Comparison of ENCODE assay signal across 8 cellular contexts in the genomic region with DNA sequence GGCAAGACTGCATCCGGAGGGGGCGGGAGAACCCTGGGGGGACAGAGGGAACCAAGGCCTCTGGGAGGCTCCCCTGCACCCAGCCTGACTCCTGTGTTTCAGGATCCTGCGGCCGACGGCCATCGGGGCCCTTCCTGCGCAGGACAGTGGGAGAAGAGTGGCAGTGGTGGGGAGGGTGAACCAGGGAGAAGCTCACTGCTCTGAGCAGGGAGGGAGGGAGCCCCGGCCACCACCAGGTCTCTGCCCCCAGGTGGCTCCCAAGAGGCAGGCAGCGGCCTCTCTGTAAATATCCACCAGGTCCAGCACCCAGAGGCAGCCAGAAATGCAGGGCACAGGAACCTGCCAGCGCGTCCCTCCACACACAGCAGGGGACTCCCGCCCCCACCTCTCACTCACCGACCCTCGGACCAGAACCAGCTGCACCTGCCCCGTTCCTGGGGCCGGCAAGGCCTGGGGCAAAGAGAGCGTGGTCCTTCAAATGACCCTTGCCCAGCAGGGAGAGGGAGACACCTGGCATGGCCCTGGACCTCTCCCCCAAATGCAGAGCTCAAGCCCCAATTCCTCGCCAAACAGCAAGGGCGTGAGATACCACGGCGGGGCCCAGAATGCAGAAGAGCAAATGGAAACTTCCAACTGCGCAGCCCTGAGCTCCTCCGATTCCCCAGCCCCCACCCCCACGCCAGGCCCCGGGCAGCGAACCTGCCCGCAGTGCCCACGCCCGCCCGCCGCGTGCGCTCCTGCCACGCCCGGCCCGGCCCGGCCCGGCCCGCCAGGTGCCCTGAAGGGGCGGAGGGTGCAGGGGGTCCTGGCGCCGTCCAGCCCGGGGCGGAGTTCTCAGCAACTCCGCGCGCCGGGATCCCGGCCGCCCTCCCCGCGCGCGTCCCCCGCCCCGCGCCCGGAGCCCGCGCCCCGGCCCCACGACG. TPM values are rescaled to one million over a fixed set of nuclear protein-coding genes. Genes with fewer than 3 reads are reported as not detected.
DNase-seq lines count a peak whose midpoint lies in the region; ATAC-seq and TF ChIP-seq lines count a peak whose summit lies in the region.

No MANE protein-coding gene starts in this region.

- peak in 2 of 3 experiments; percentile 38 to 56 for DNase-seq in NCI-H1417 (lab: John Stamatoyannopoulos, UW)
- DNase-seq in NCI-H1417 treated with DMSO at 0.1 percent for 48 hours (lab: John Stamatoyannopoulos, UW): no peak
- DNase-seq in activated CD4-positive, alpha-beta T cell treated with anti-CD3 and anti-CD28 coated beads, Interleukin-2, amount 50 U/mL, for 4 hours: peak; percentile 32 to 34
- peak in 2 of 3 experiments; percentile 41 to 44 for DNase-seq in effector memory CD8-positive, alpha-beta T cell
- DNase-seq in hepatic stellate cell (ENCODE audit: low spot score): no peak
- DNase-seq in effector CD8-positive, alpha-beta T cell (lab: John Stamatoyannopoulos, UW): no peak
- no peak for DNase-seq in cortex of kidney (lab: John Stamatoyannopoulos, UW)

- ATAC-seq in effector memory CD8-positive, alpha-beta T cell (replicated peaks): peak; percentile 78

- no peaks in the 10 kb centered on the region for H3F3A ChIP-seq in neural cell (ENCODE audit: insufficient read depth, low read length, poor library complexity, severe bottlenecking)

- peak overlapping the region; percentile 68 for H3K4me3 ChIP-seq in neural cell (ENCODE audit: low read length)

- H3K4me1 Mint-ChIP-seq in effector memory CD8-positive, alpha-beta T cell (ENCODE audit: low read depth in 2 of 2): peaks cover 0 to 17% of the 10 kb centered on the region in 2 donors

- H3K4me3 Mint-ChIP-seq in effector memory CD8-positive, alpha-beta T cell: peak overlapping the region; percentile 79 to 84

- peaks cover 4% of the 10 kb centered on the region for H3K36me3 Mint-ChIP-seq in effector memory CD8-positive, alpha-beta T cell (ENCODE audit: insufficient read depth)

- no peaks in the 10 kb centered on the region for H3K79me2 ChIP-seq in neural cell (replicated peaks; ENCODE audit: insufficient read depth, low read length)

- H4K20me1 ChIP-seq in neural cell (ENCODE audit: insufficient read depth): no peaks in the 10 kb centered on the region

- no peaks in the 10 kb centered on the region for H3K36me3 ChIP-seq in neural cell (ENCODE audit: insufficient read depth, low read length)

- no peak overlapping the region for H3K27ac ChIP-seq in neural cell (ENCODE audit: low read length)

- H2AFZ ChIP-seq in neural cell (ENCODE audit: low read depth, low read length): no peak overlapping the region

- no peaks in the 10 kb centered on the region for H3K9me3 ChIP-seq in neural cell (ENCODE audit: low read length)

- H3K9me2 ChIP-seq in neural cell (ENCODE audit: insufficient read depth, low read length): no peaks in the 10 kb centered on the region

- TF ChIP-seq CTCF in neural cell (IDR thresholded peaks at IDR 0.05; ENCODE audit: poor library complexity, severe bottlenecking): peak; percentile 43

- H3K4me2 ChIP-seq in neural cell (ENCODE audit: low read length): peak overlapping the region; percentile 51

- peaks cover 43% of the 10 kb centered on the region in 2 donors for H3K27me3 Mint-ChIP-seq in effector memory CD8-positive, alpha-beta T cell

- TF ChIP-seq EP300 in neural cell (conservative IDR thresholded peaks at IDR 0.05; ENCODE audit: poor library complexity, severe bottlenecking): no peak

- peak overlapping the region; percentile 48 for H3K9ac ChIP-seq in neural cell (ENCODE audit: low read length)

- TF ChIP-seq RAD21 in neural cell (conservative IDR thresholded peaks at IDR 0.05): no peak

- H3K27ac Mint-ChIP-seq in effector memory CD8-positive, alpha-beta T cell: peak overlapping the region in 1 of 2 donors; percentile 68

- peaks cover 41% of the 10 kb centered on the region for H3K27me3 ChIP-seq in neural cell (ENCODE audit: insufficient read depth, low read depth, low read length)

- H3K9me3 Mint-ChIP-seq in effector memory CD8-positive, alpha-beta T cell: no peaks in the 10 kb centered on the region

TF ChIP-seq in neural cell, 6 proteins besides CTCF, POLR2A, EP300 and RAD21:
- TF ChIP-seq MXI1 (conservative IDR thresholded peaks at IDR 0.05; ENCODE audit: poor library complexity, severe bottlenecking): no peak
- TF ChIP-seq POLR2AphosphoS5 (IDR thresholded peaks at IDR 0.05): no peak
- no peak for TF ChIP-seq EZH2 (IDR thresholded peaks at IDR 0.05; ENCODE audit: borderline replicate concordance, insufficient read depth, low read length, poor library complexity, severe bottlenecking)
- TF ChIP-seq TAF1 (IDR thresholded peaks at IDR 0.05; ENCODE audit: low read depth): no peak
- no peak for TF ChIP-seq SMC3 (conservative IDR thresholded peaks at IDR 0.05; ENCODE audit: poor library complexity)
- TF ChIP-seq REST (IDR thresholded peaks at IDR 0.05; ENCODE audit: borderline replicate concordance): no peak
TF ChIP-seq in neural cell: peak in this region for 0.

RNA-seq across cellular contexts. Expression of gene RASGEF1A, which starts 0.8 kb away (rescaled TPM):
- polyA plus RNA-seq in neural cell: 8.7 and 10.5 TPM in 2 replicates
- 11.5 and 13.6 TPM in 2 replicates for polyA minus RNA-seq in neural cell

Comparison
In these comparisons a context has a peak if more than half of its experiments do, and no peak if none do; other contexts are left out.
1. DNase-seq: peak in NCI-H1417 (2 of 3), activated CD4-positive, alpha-beta T cell treated with anti-CD3 and anti-CD28 coated beads, Interleukin-2, amount 50 U/mL, for 4 hours (2 of 2) and effector memory CD8-positive, alpha-beta T cell (2 of 3); none in NCI-H1417 treated with DMSO at 0.1 percent for 48 hours (single experiment), hepatic stellate cell (single experiment), effector CD8-positive, alpha-beta T cell (single experiment) and cortex of kidney (single experiment).